In genomic region chr21:45640888-45641479, GRCh38 we compare ENCODE assay signal across 1 cellular context.
TF ChIP-seq lines count a peak whose summit lies in the region.

No MANE protein-coding gene starts in this region.

TF ChIP-seq in GM23338, 12 proteins besides CTCF, POLR2A, EP300 and RAD21 (continued from another document):
- TF ChIP-seq ZNF462 (CRISPR knock-in tag; IDR thresholded peaks at IDR 0.05), result no peak
- TF ChIP-seq ETS1 (IDR thresholded peaks at IDR 0.05), result no peak
- TF ChIP-seq POLR2AphosphoS5 (IDR thresholded peaks at IDR 0.05; ENCODE audit: low read depth), result no peak
- no peak for TF ChIP-seq ZNF331 (CRISPR knock-in tag; IDR thresholded peaks at IDR 0.05; ENCODE audit: low read depth)
